In genomic region chr11:75532200-75532972, GRCh38 we compare ENCODE assay signal across 8 cellular contexts. TPM values are rescaled to one million over a fixed set of nuclear protein-coding genes. Genes with fewer than 3 reads are reported as not detected.
A peak's percentile ranks its signal among the peaks of the same experiment; 100 is the strongest.
DNase-seq lines count a peak whose midpoint lies in the region; ATAC-seq and TF ChIP-seq lines count a peak whose summit lies in the region.

No MANE protein-coding gene starts in this region.

- H3K36me3 ChIP-seq in Karpas-422 (ENCODE audit: insufficient read depth, low read length), result no peaks in the 10 kb centered on the region
- no peaks in the 10 kb centered on the region for H3K36me3 ChIP-seq in thyroid gland

- H3K4me2 ChIP-seq in Karpas-422 (ENCODE audit: low read depth, low read length, poor library complexity, severe bottlenecking), result no peak overlapping the region

- H3K9me3 ChIP-seq in Karpas-422 (ENCODE audit: low read length), result no peaks in the 10 kb centered on the region
- no peaks in the 10 kb centered on the region for H3K9me3 ChIP-seq in thyroid gland

- ATAC-seq in GM18519 (IDR thresholded peaks at IDR 0.05; ENCODE audit: low FRiP score, unreplicated experiment), result no peak

- H3K4me3 ChIP-seq in Karpas-422 (ENCODE audit: low read length), result no peak overlapping the region
- no peak overlapping the region for H3K4me3 ChIP-seq in thyroid gland (replicated peaks in 1 of 3)

- no peaks in the 10 kb centered on the region for H3K9me2 ChIP-seq in Karpas-422 (replicated peaks; ENCODE audit: insufficient read depth, low read length)

- H3K27me3 ChIP-seq in Karpas-422 (ENCODE audit: low read length), result no peaks in the 10 kb centered on the region
- H3K27me3 ChIP-seq in thyroid gland, result no peaks in the 10 kb centered on the region

- peak; percentile 70 for DNase-seq in EH (ENCODE audit: low read depth)
- peak; percentile 93 for DNase-seq in Karpas-422
- peak; percentile 57 for DNase-seq in RPMI7951 (ENCODE audit: low read depth)
- peak; percentile 89 to 94 for DNase-seq in activated T-cell treated with anti-CD3 and anti-CD28 coated beads, Interleukin-2, amount 50 U/mL, for 48 hours
- peak; percentile 34 for DNase-seq in fibroblast of the conjunctiva (ENCODE audit: low read depth)
- peak in 45 of 56 donors; percentile 12 to 81 (median 40) for DNase-seq in nucleus accumbens (lab: John Stamatoyannopoulos, UW)
- peak; percentile 57 to 66 for DNase-seq in thyroid gland

- H4K20me1 ChIP-seq in Karpas-422 (ENCODE audit: insufficient read depth, low read depth, low read length), result peaks cover 3% of the 10 kb centered on the region; the same call in 1 of the 2 replicates

- 36 to 51% methylated on average over 6 to 7 of the region's 7 CpGs for WGBS in thyroid gland, 2 donors

- intact Hi-C loops in thyroid gland (cut with DNase I), result no loop called here

- no peaks in the 10 kb centered on the region for H3K79me2 ChIP-seq in Karpas-422 (ENCODE audit: low read length)

- H3K27ac ChIP-seq in Karpas-422 (ENCODE audit: low read length) (no peak overlapping the region), thyroid gland (no peak overlapping the region)

- H3K4me1 ChIP-seq in Karpas-422 (ENCODE audit: low read length) (peaks cover 12% of the 10 kb centered on the region), thyroid gland (peaks cover 0 to 3% of the 10 kb centered on the region in 2 donors)

- H3K9ac ChIP-seq in Karpas-422 (ENCODE audit: low read length), result no peak overlapping the region

- H2AFZ ChIP-seq in Karpas-422 (ENCODE audit: low read length), result no peak overlapping the region

- TF ChIP-seq POLR2A in thyroid gland (IDR thresholded peaks at IDR 0.05), result no peak

- peak; percentile 82 to 94 (median 88) for TF ChIP-seq CTCF in thyroid gland (IDR thresholded peaks at IDR 0.05)

RNA-seq across cellular contexts. Expression of gene GDPD5, which starts 6.6 kb away (rescaled TPM):
- 137 and 237 TPM in 2 replicates for total RNA-seq in Karpas-422 (2014; rRNA removed; shearing (Covaris generic); ENCODE audit: low replicate concordance)
- total RNA-seq in RPMI7951 (2014; rRNA removed; shearing (Covaris generic)), result 0.84 and 1.5 TPM in 2 replicates
- 1 to 10 TPM; 5.6 to 6.4 (median 6.1) TPM for total RNA-seq in thyroid gland

RNA-seq across cellular contexts. Expression of gene SERPINH1, which starts 29.7 kb away (rescaled TPM):
- 10.5 and 16.1 TPM in 2 replicates for total RNA-seq in Karpas-422 (2014; rRNA removed; shearing (Covaris generic); ENCODE audit: low replicate concordance)
- 701 and 1,063 TPM in 2 replicates for total RNA-seq in RPMI7951 (2014; rRNA removed; shearing (Covaris generic))
- 100 to 1,000 TPM; 102 to 167 (median 143) TPM for total RNA-seq in thyroid gland

Comparison
In these comparisons a context has a peak if more than half of its experiments do, and no peak if none do; other contexts are left out.
1. DNase-seq: peak in every context shown above with its lines; median percentile 93 in Karpas-422; 92 in activated T-cell treated with anti-CD3 and anti-CD28 coated beads, Interleukin-2, amount 50 U/mL, for 48 hours; 70 in EH; 62 in thyroid gland; 57 in RPMI7951; 40 in nucleus accumbens; 34 in fibroblast of the conjunctiva.
2. RNA of gene GDPD5, which starts 6.6 kb away (total RNA-seq): 137 to 237 TPM in Karpas-422; 5.6 to 6.4 TPM in thyroid gland and 0.84 to 1.5 TPM in RPMI7951; every median in the first group is over 10 times any median in the second.